In genomic region chr18:72819050-72819449, GRCh38 we compare ENCODE assay signal across 17 cellular contexts. TPM values are rescaled to one million over a fixed set of nuclear protein-coding genes. Genes with fewer than 3 reads are reported as not detected.
A peak's percentile ranks its signal among the peaks of the same experiment; 100 is the strongest.
DNase-seq lines count a peak whose midpoint lies in the region; ATAC-seq and TF ChIP-seq lines count a peak whose summit lies in the region.
"Had no signal": no experiment of that assay in that cellular context is flagged by ENCODE, and none has a peak within 500 bp of the region (broad histone marks: within the 10 kb centered on the region; RNA-seq: fewer than 3 reads in every experiment).

No MANE protein-coding gene starts in this region.

- no peaks in the 10 kb centered on the region for H3K27me3 ChIP-seq in RWPE2 (ENCODE audit: insufficient read depth, poor library complexity, severe bottlenecking)
- no peaks in the 10 kb centered on the region for H3K27me3 ChIP-seq in esophagus muscularis mucosa
- H3K27me3 ChIP-seq: BLaER1 had no signal

- no peak for ATAC-seq in RWPE2 (ENCODE audit: low read depth)
- ATAC-seq: HepG2 had no signal

- no peaks in the 10 kb centered on the region for H3K36me3 ChIP-seq in RWPE2 (ENCODE audit: low read depth)
- H3K36me3 ChIP-seq in esophagus muscularis mucosa: no peaks in the 10 kb centered on the region
- H3K36me3 ChIP-seq: BLaER1 had no signal

- H3K4me1 ChIP-seq in RWPE2 (ENCODE audit: insufficient read depth, poor library complexity, severe bottlenecking): no peaks in the 10 kb centered on the region
- no peaks in the 10 kb centered on the region for H3K4me1 ChIP-seq in esophagus muscularis mucosa
- H3K4me1 ChIP-seq: BLaER1 had no signal

- H3K27ac ChIP-seq in 22Rv1 (no peak overlapping the region), RWPE2 (ENCODE audit: poor library complexity, severe bottlenecking) (no peak overlapping the region), esophagus muscularis mucosa (replicated peaks in 1 of 4) (no peak overlapping the region)
- H3K27ac ChIP-seq: BLaER1 had no signal

- TF ChIP-seq CTCF in 22Rv1 (IDR thresholded peaks at IDR 0.05) (peak; percentile 23; the same call in 1 of the 2 replicates), LNCAP (IDR thresholded peaks at IDR 0.05) (peak; percentile 12; the same call in 1 of the 2 replicates), RWPE2 (IDR thresholded peaks at IDR 0.05; ENCODE audit: poor library complexity, severe bottlenecking) (peak; percentile 26), esophagus muscularis mucosa (IDR thresholded peaks at IDR 0.05) (no peak)

- intact Hi-C loops in esophagus muscularis mucosa (cut with DNase I): no loop called here

- no peak for TF ChIP-seq EP300 in esophagus muscularis mucosa (IDR thresholded peaks at IDR 0.05)

- no peak for TF ChIP-seq POLR2A in esophagus muscularis mucosa (IDR thresholded peaks at IDR 0.05; ENCODE audit: low read depth)

- DNase-seq in DMS153 treated with DMSO at 0.1 percent for 48 hours (lab: John Stamatoyannopoulos, UW; ENCODE audit: unreplicated experiment): peak; percentile 6
- no peak for DNase-seq in DMS153 (lab: John Stamatoyannopoulos, UW)
- DNase-seq in RWPE2 (ENCODE audit: low spot score): no peak
- DNase-seq in NCI-H2081 treated with DMSO at 0.1 percent for 48 hours (lab: John Stamatoyannopoulos, UW): no peak
- no peak for DNase-seq in esophagus muscularis mucosa (ENCODE audit: extremely low spot score)
- no peak for DNase-seq in activated effector memory CD4-positive, alpha-beta T cell treated with Interleukin-2 at 50 U/mL for 16 hours
- DNase-seq: 8988T; AML-193; CD4-positive, CD25-positive, alpha-beta regulatory T cell; DND-41; GF-D8; HCEC 1CT; HFFc6 had no signal

- H3K4me3 ChIP-seq in RWPE2 (ENCODE audit: severe bottlenecking) (no peak overlapping the region), esophagus muscularis mucosa (no peak overlapping the region)
- H3K4me3 ChIP-seq: BLaER1 had no signal

- no peaks in the 10 kb centered on the region for H3K9me3 ChIP-seq in RWPE2 (ENCODE audit: severe bottlenecking)
- H3K9me3 ChIP-seq in esophagus muscularis mucosa: no peaks in the 10 kb centered on the region
- H3K9me3 ChIP-seq: BLaER1 had no signal

RNA-seq across cellular contexts. Expression of gene NETO1, which starts 48.7 kb away (rescaled TPM):
- under 1 TPM in 3 of 4 donors, not detected in 1; 0.13 to 0.50 (median 0.34) TPM for total RNA-seq in esophagus muscularis mucosa
- total RNA-seq: CD4-positive, CD25-positive, alpha-beta regulatory T cell; HepG2; HFFc6 had no signal

Comparison
In these comparisons a context has a peak if more than half of its experiments do, and no peak if none do; other contexts are left out.
1. CTCF ChIP-seq: peak in 22Rv1 (single experiment), LNCAP (single experiment) and RWPE2 (single experiment); none in esophagus muscularis mucosa (0 of 3).